28 cellular contexts compared by ENCODE assay signal in genomic region chr4:105807496-105807895, GRCh38.
DNase-seq lines count a peak whose midpoint lies in the region; ATAC-seq and TF ChIP-seq lines count a peak whose summit lies in the region.
"Had no signal": no experiment of that assay in that cellular context is flagged by ENCODE, and none has a peak within 500 bp of the region (broad histone marks: within the 10 kb centered on the region; RNA-seq: fewer than 3 reads in every experiment).

No MANE protein-coding gene starts in this region.

- H3K4me3 ChIP-seq in astrocyte of the cerebellum (ENCODE audit: low read depth, low read length), result no peak overlapping the region
- H3K4me3 ChIP-seq in fibroblast of pulmonary artery (replicated peaks; ENCODE audit: low read depth, low read length), result no peak overlapping the region
- no peak overlapping the region for H3K4me3 ChIP-seq in thoracic aorta
- no peak overlapping the region for H3K4me3 ChIP-seq in effector memory CD4-positive, alpha-beta T cell (ENCODE audit: insufficient read depth, low read depth, low read length, poor library complexity, severe bottlenecking)
- H3K4me3 ChIP-seq: transverse colon had no signal

- no peaks in the 10 kb centered on the region for H3K36me3 ChIP-seq in thoracic aorta
- no peaks in the 10 kb centered on the region for H3K36me3 ChIP-seq in effector memory CD4-positive, alpha-beta T cell (ENCODE audit: control insufficient read depth, insufficient read depth, low read length)
- H3K36me3 ChIP-seq: transverse colon had no signal

- no peak for TF ChIP-seq CTCF in astrocyte of the cerebellum (IDR thresholded peaks at IDR 0.05; ENCODE audit: low read depth, low read length, missing control alignments)
- TF ChIP-seq CTCF in fibroblast of pulmonary artery (IDR thresholded peaks at IDR 0.05; ENCODE audit: low read length, missing control alignments), result no peak
- TF ChIP-seq CTCF in thoracic aorta (IDR thresholded peaks at IDR 0.05), result no peak
- no peak for TF ChIP-seq CTCF in WTC11 (IDR thresholded peaks at IDR 0.05)

- peaks cover 3% of the 10 kb centered on the region for H3K4me1 Mint-ChIP-seq in WTC11

- CTCF ChIA-PET in WTC11 (lab: Charles Lee), result no interaction called here

- H3K4me3 Mint-ChIP-seq in WTC11, result no peak overlapping the region
- H3K4me3 Mint-ChIP-seq: mesothelial cell of epicardium, natural killer cell had no signal

- H3K9me3 ChIP-seq in thoracic aorta, result no peaks in the 10 kb centered on the region
- H3K9me3 ChIP-seq in effector memory CD4-positive, alpha-beta T cell (ENCODE audit: control insufficient read depth, low read length), result no peaks in the 10 kb centered on the region
- H3K9me3 ChIP-seq: psoas muscle, transverse colon had no signal

- in situ Hi-C loops in astrocyte of the cerebellum (cut with HindIII; ENCODE audit: low sequenced_read_pairs), result no loop called here

- H3K9me3 Mint-ChIP-seq in WTC11, result no peaks in the 10 kb centered on the region
- H3K9me3 Mint-ChIP-seq: brain, mesothelial cell of epicardium, natural killer cell had no signal

- peak overlapping the region; percentile 46 to 74 for H3K27ac ChIP-seq in thoracic aorta
- no peak overlapping the region for H3K27ac ChIP-seq in effector memory CD4-positive, alpha-beta T cell (ENCODE audit: insufficient read depth, low read length, poor library complexity, severe bottlenecking)
- H3K27ac ChIP-seq: C4-2B, KMS-11, psoas muscle had no signal

- POLR2A ChIA-PET in WTC11 (lab: Charles Lee), result no interaction called here

- ATAC-seq in thoracic aorta (ENCODE audit: insufficient number of reproducible peaks, low FRiP score, low read depth), result no peak
- no peak for ATAC-seq in WTC11
- ATAC-seq: activated CD4-positive, CD25-positive, alpha-beta regulatory T cell treated with anti-CD3 and anti-CD28 coated beads, Interleukin-2, amount 50 U/mL, for 24 hours; natural killer cell; sciatic nerve had no signal

- no peaks in the 10 kb centered on the region for H3K36me3 Mint-ChIP-seq in WTC11
- H3K36me3 Mint-ChIP-seq: brain, mesothelial cell of epicardium, natural killer cell had no signal

- no peaks in the 10 kb centered on the region for H3K27me3 Mint-ChIP-seq in WTC11 (ENCODE audit: low read depth)
- H3K27me3 Mint-ChIP-seq: brain had no signal

- no peaks in the 10 kb centered on the region for H3K27me3 ChIP-seq in thoracic aorta (replicated peaks; ENCODE audit: insufficient read depth)
- no peaks in the 10 kb centered on the region for H3K27me3 ChIP-seq in effector memory CD4-positive, alpha-beta T cell (replicated peaks; ENCODE audit: control insufficient read depth, insufficient read depth, low read length, poor library complexity, severe bottlenecking)
- H3K27me3 ChIP-seq: transverse colon had no signal

- DNase-seq in HCEC 1CT (peak; percentile 26), astrocyte of the cerebellum (ENCODE audit: low read depth) (peak; percentile 33), fibroblast of pulmonary artery (ENCODE audit: low read depth) (peak; percentile 36), thoracic aorta (ENCODE audit: low spot score) (no peak), DMS153 treated with DMSO at 0.1 percent for 48 hours (lab: John Stamatoyannopoulos, UW; ENCODE audit: unreplicated experiment) (no peak), WTC11 (ENCODE audit: low spot score) (no peak)
- no peak for DNase-seq in effector memory CD4-positive, alpha-beta T cell
- DNase-seq: activated CD4-positive, alpha-beta T cell treated with anti-CD3 and anti-CD28 coated beads, Interleukin-2, amount 50 U/mL, for 4 hours; activated naive CD4-positive, alpha-beta T cell; DMS79 treated with DMSO at 0.1 percent for 48 hours; head of caudate nucleus; MM.1S; natural killer cell; NCI-H1105 treated with DMSO at 0.1 percent for 48 hours; NCI-H2029; NCI-H524 treated with DMSO at 0.1 percent for 48 hours; occipital lobe; OCI-M1; psoas muscle; stimulated activated CD4-positive, alpha-beta T cell treated with anti-CD3 and anti-CD28 coated beads, Interleukin-4, amount 100 ng/mL, for 4 hours; T-helper 1 cell; transverse colon had no signal

- H3K4me1 ChIP-seq in thoracic aorta (ENCODE audit: control insufficient read depth in 1 of 2, low read depth in 2 of 2), result peaks cover 10 to 30% of the 10 kb centered on the region in 2 donors
- no peaks in the 10 kb centered on the region for H3K4me1 ChIP-seq in effector memory CD4-positive, alpha-beta T cell (ENCODE audit: control insufficient read depth, insufficient read depth, low read length, poor library complexity, severe bottlenecking)
- H3K4me1 ChIP-seq: psoas muscle, transverse colon had no signal

- no peak overlapping the region for H3K27ac Mint-ChIP-seq in WTC11
- H3K27ac Mint-ChIP-seq: mesothelial cell of epicardium, natural killer cell had no signal

TF ChIP-seq in WTC11, 78 proteins besides CTCF, POLR2A, EP300 and RAD21:
- no peak for TF ChIP-seq E2F1 (CRISPR knock-in tag; IDR thresholded peaks at IDR 0.05)
- TF ChIP-seq RORB (CRISPR knock-in tag; IDR thresholded peaks at IDR 0.05), result no peak
- TF ChIP-seq SP1 (CRISPR knock-in tag; conservative IDR thresholded peaks at IDR 0.05), result no peak
- TF ChIP-seq ATF3 (CRISPR knock-in tag; conservative IDR thresholded peaks at IDR 0.05), result no peak
- no peak for TF ChIP-seq GABPB1 (CRISPR knock-in tag; IDR thresholded peaks at IDR 0.05)
- no peak for TF ChIP-seq KAT7 (CRISPR knock-in tag; IDR thresholded peaks at IDR 0.05; ENCODE audit: borderline replicate concordance)
TF ChIP-seq in WTC11: peak in this region for 0.

Comparison
In these comparisons a context has a peak if more than half of its experiments do, and no peak if none do; other contexts are left out.
1. DNase-seq: peak in HCEC 1CT (single experiment), astrocyte of the cerebellum (single experiment) and fibroblast of pulmonary artery (single experiment); none in thoracic aorta (single experiment), DMS153 treated with DMSO at 0.1 percent for 48 hours (single experiment), WTC11 (single experiment) and effector memory CD4-positive, alpha-beta T cell (0 of 3).